24 cellular contexts compared by ENCODE assay signal in the genomic region with DNA sequence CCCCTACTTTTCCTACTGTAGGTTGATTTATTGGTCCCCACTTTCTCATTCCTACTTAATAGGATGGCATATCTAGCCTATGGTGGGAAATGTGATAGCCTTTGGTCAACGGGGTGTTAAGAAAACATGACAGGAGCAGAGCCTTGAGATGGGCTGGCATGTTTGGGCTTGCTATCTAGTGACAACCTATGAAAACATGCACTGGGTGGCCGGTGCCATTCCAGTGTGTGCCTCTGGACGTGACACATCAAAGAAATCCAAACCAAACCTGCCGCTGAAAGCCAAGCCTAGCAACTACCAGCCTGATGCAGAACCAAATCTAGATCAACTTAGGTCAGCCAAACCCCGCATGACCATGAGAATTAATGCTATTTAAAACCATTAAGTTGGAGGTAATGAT.
"Had no signal": no experiment of that assay in that cellular context is flagged by ENCODE, and none has a peak within 500 bp of the region (broad histone marks: within the 10 kb centered on the region; RNA-seq: fewer than 3 reads in every experiment).

No MANE protein-coding gene starts in this region.

- H3K4me1 Mint-ChIP-seq: activated B cell treated with CpG ODN at 0.5 μM for 24 hours; activated CD4-positive, alpha-beta T cell treated with anti-CD3 and anti-CD28 coated beads, Interleukin-2, amount 10 ng/mL, durations not matched to agents 24 days and 14 days had no signal

- H3K4me1 ChIP-seq: Peyer's patch had no signal

- H3K9ac ChIP-seq: KMS-11 had no signal

- H3K36me3 Mint-ChIP-seq: activated CD4-positive, alpha-beta memory T cell treated with anti-CD3 and anti-CD28 coated beads for 36 hours; activated naive CD4-positive, alpha-beta T cell treated with anti-CD3 and anti-CD28 coated beads, Interleukin-2, amount 50 U/mL, for 72 hours had no signal

- H3K9me3 ChIP-seq: MG63, Peyer's patch had no signal

- H3K4me3 ChIP-seq: MG63, Peyer's patch had no signal

- H3K27me3 ChIP-seq: brain microvascular endothelial cell, MG63, Peyer's patch had no signal

- H3K4me2 ChIP-seq: KMS-11 had no signal

- H3K9me3 Mint-ChIP-seq: activated B cell treated with CpG ODN at 0.5 μM for 24 hours; activated CD4-positive, alpha-beta T cell treated with anti-CD3 and anti-CD28 coated beads, Interleukin-2, amount 10 ng/mL, durations not matched to agents 24 days and 14 days; activated naive CD4-positive, alpha-beta T cell treated with anti-CD3 and anti-CD28 coated beads, Interleukin-2, amount 50 U/mL, for 72 hours; T-helper 1 cell treated with Interleukin-12 subunit alpha and Interleukin-12 subunit beta and Interleukin-4 antibody, amounts not matched to agents 30 μg/mL and 1 μg/mL, for 36 hours had no signal

- H3K27me3 Mint-ChIP-seq: activated B cell treated with CpG ODN at 0.5 μM for 24 hours; activated CD4-positive, alpha-beta memory T cell treated with anti-CD3 and anti-CD28 coated beads for 36 hours; activated CD4-positive, alpha-beta T cell treated with anti-CD3 and anti-CD28 coated beads, Interleukin-2, amount 10 ng/mL, durations not matched to agents 24 days and 14 days had no signal

- H3K27ac Mint-ChIP-seq: activated B cell treated with CpG ODN at 0.5 μM for 24 hours; activated CD4-positive, alpha-beta memory T cell treated with anti-CD3 and anti-CD28 coated beads for 36 hours; activated CD4-positive, alpha-beta T cell treated with anti-CD3 and anti-CD28 coated beads, Interleukin-2, amount 10 ng/mL, durations not matched to agents 24 days and 14 days; activated naive CD4-positive, alpha-beta T cell treated with anti-CD3 and anti-CD28 coated beads, Interleukin-2, amount 50 U/mL, for 72 hours; T-helper 1 cell treated with Interleukin-12 subunit alpha and Interleukin-12 subunit beta and Interleukin-4 antibody, amounts not matched to agents 30 μg/mL and 1 μg/mL, for 36 hours had no signal

- H3K27ac ChIP-seq: brain microvascular endothelial cell, KMS-11, Peyer's patch, RWPE1 had no signal

- H3K4me3 Mint-ChIP-seq: activated B cell treated with CpG ODN at 0.5 μM for 24 hours; activated CD4-positive, alpha-beta memory T cell treated with anti-CD3 and anti-CD28 coated beads for 36 hours; activated CD4-positive, alpha-beta T cell treated with anti-CD3 and anti-CD28 coated beads, Interleukin-2, amount 10 ng/mL, durations not matched to agents 24 days and 14 days; activated T-cell treated with anti-CD3 and anti-CD28 coated beads, Interleukin-2, amount 50 U/mL, for 4 hours; T-helper 1 cell treated with Interleukin-12 subunit alpha and Interleukin-12 subunit beta and Interleukin-4 antibody, amounts not matched to agents 30 μg/mL and 1 μg/mL, for 36 hours had no signal

- DNase-seq: activated B cell treated with CpG ODN at 0.5 μM for 24 hours; activated CD4-positive, alpha-beta memory T cell treated with anti-CD3 and anti-CD28 coated beads for 36 hours; activated CD4-positive, alpha-beta T cell treated with anti-CD3 and anti-CD28 coated beads for 1 hour; activated CD4-positive, alpha-beta T cell treated with anti-CD3 and anti-CD28 coated beads, Interleukin-2, amount 10 ng/mL, durations not matched to agents 24 days and 14 days; activated CD8-positive, alpha-beta memory T cell treated with anti-CD3 and anti-CD28 coated beads for 24 hours; activated effector memory CD4-positive, alpha-beta T cell treated with anti-CD3 and anti-CD28 coated beads, Interleukin-2, amount 50 U/mL, for 16 hours; activated naive CD4-positive, alpha-beta T cell treated with Interleukin-2 at 50 U/mL for 16 hours; activated T-cell treated with anti-CD3 and anti-CD28 coated beads, Interleukin-2, amount 50 U/mL, for 4 hours; amygdala; brain microvascular endothelial cell; cerebellar nuclear complex; MG63; NCI-H1105; NCI-H1436 treated with DMSO at 0.1 percent for 48 hours; NCI-H187; NCI-H2107; NCI-H524 treated with DMSO at 0.1 percent for 48 hours; NCI-H82; Peyer's patch; Right ventricle myocardium superior had no signal

- H3K36me3 ChIP-seq: brain microvascular endothelial cell, MG63, Peyer's patch had no signal
